14 cellular contexts compared by ENCODE assay signal in genomic region chr19:6761053-6761676, GRCh38. TPM values are rescaled to one million over a fixed set of nuclear protein-coding genes. Genes with fewer than 3 reads are reported as not detected.
DNase-seq lines count a peak whose midpoint lies in the region; ATAC-seq, FAIRE-seq and TF ChIP-seq lines count a peak whose summit lies in the region.
"Had no signal": no experiment of that assay in that cellular context is flagged by ENCODE, and none has a peak within 500 bp of the region (broad histone marks: within the 10 kb centered on the region; RNA-seq: fewer than 3 reads in every experiment).

No MANE protein-coding gene starts in this region.

- peak; percentile 72 for ATAC-seq in SK-N-SH treated with all-trans-retinoic acid at 6 μM for 48 hours
- ATAC-seq in HepG2: no peak; the same call in 2 of the 3 replicates

- H3K36me3 ChIP-seq in HEK293 (ENCODE audit: control insufficient read depth in 2 of 2, insufficient read depth in 1 of 2, low read length in 2 of 2) (no peaks in the 10 kb centered on the region; a peak in 1 of 3 replicates), HepG2 (replicated peaks in 1 of 2; ENCODE audit: control insufficient read depth in 1 of 2, insufficient read depth in 2 of 2, low read length in 2 of 2) (no peaks in the 10 kb centered on the region), tibial nerve (no peaks in the 10 kb centered on the region)

- H3K27ac ChIP-seq in HEK293 (ENCODE audit: extremely low read depth, low read depth, low read length): no peak overlapping the region
- H3K27ac ChIP-seq in HepG2 (ENCODE audit: extremely low read length, insufficient read depth, low read length): no peak overlapping the region
- H3K27ac ChIP-seq in tibial nerve: no peak overlapping the region

- H3K9me3 ChIP-seq in HEK293 (ENCODE audit: control insufficient read depth, insufficient read depth, low read depth, low read length) (no peaks in the 10 kb centered on the region), HepG2 (ENCODE audit: low read length) (no peaks in the 10 kb centered on the region), tibial nerve (peaks cover 0 to 6% (median 0%) of the 10 kb centered on the region in 4 donors)

- DNase-seq in DMS53 (lab: John Stamatoyannopoulos, UW): peak; percentile 11
- DNase-seq in DMS53 treated with DMSO at 0.1 percent for 48 hours (lab: John Stamatoyannopoulos, UW; ENCODE audit: unreplicated experiment): no peak
- DNase-seq in HepG2 (ENCODE audit: low spot score): peak; percentile 28
- DNase-seq in tibial nerve (ENCODE audit: low spot score in 2 of 2): no peak
- no peak for DNase-seq in dedifferentiated amniotic fluid mesenchymal stem cell (ENCODE audit: extremely low spot score)
- DNase-seq in NK-92 (lab: John Stamatoyannopoulos, UW; ENCODE audit: unreplicated experiment): no peak
- DNase-seq: 8988T; activated T-cell treated with anti-CD3 and anti-CD28 coated beads, Interleukin-2, amount 50 U/mL, for 4 hours; cerebellar nuclear complex; DMS79 treated with DMSO at 0.1 percent for 48 hours had no signal

- POLR2A ChIA-PET in HEK293 (lab: Yijun Ruan, JAX) (interaction anchor here (1.0 to 1.1 kb wide), 2 partner anchors 23 to 336 kb away, joined by 3 to 4 read pairs; partner anchors contain the start of genes GPR108 and KHSRP), HepG2 (lab: Yijun Ruan, JAX) (interaction anchor here (1.8 to 1.9 kb wide), 2 partner anchors 9 to 40 kb away, joined by 4 to 8 read pairs; partner anchors contain the start of gene C3)

- TF ChIP-seq EP300 in HepG2 (IDR thresholded peaks at IDR 0.05; ENCODE audit: low read depth in 2 of 2, low read length in 2 of 2) (no peak), HepG2 (CRISPR knock-in tag; IDR thresholded peaks at IDR 0.05; ENCODE audit: borderline replicate concordance) (no peak), tibial nerve (IDR thresholded peaks at IDR 0.05) (no peak)

- 80% methylated on average over 4 of the region's 4 CpGs for WGBS in HepG2 (ENCODE audit: low lambda C conversion rate)
- 67 to 86% methylated on average over 4 of the region's 4 CpGs for WGBS in tibial nerve, 2 donors

- CTCF ChIA-PET in HEK293 (lab: Yijun Ruan, JAX) (interaction anchor here (1.0 kb wide), 1 partner anchor 8 kb away, joined by 4 read pairs; no protein-coding TSS in a partner anchor), HepG2 (lab: Yijun Ruan, JAX; ENCODE audit: low intra/inter-chr PET ratio, low total read pairs) (no interaction called here)

- H3K4me3 ChIP-seq in HEK293 (ENCODE audit: low read depth, low read length) (no peak overlapping the region), HepG2 (replicated peaks in 1 of 3; ENCODE audit: insufficient read depth in 1 of 3, low read depth in 2 of 3, low read length in 3 of 3) (no peak overlapping the region), tibial nerve (no peak overlapping the region)

- no peaks in the 10 kb centered on the region for H3K4me1 ChIP-seq in HEK293 (ENCODE audit: control insufficient read depth, insufficient read depth, low read length)
- peaks cover 28% of the 10 kb centered on the region for H3K4me1 ChIP-seq in HepG2 (ENCODE audit: insufficient read depth, low read length)
- H3K4me1 ChIP-seq in tibial nerve: peaks cover 0 to 5% (median 0%) of the 10 kb centered on the region in 4 donors

- H3K27me3 ChIP-seq in HepG2 (ENCODE audit: control insufficient read depth in 1 of 2, insufficient read depth in 2 of 2, low read length in 2 of 2) (no peaks in the 10 kb centered on the region), tibial nerve (peaks cover 0 to 14% of the 10 kb centered on the region in 2 donors)

- no peak overlapping the region for H3K9ac ChIP-seq in HepG2 (ENCODE audit: insufficient read depth, low read depth, low read length)

- no peak for TF ChIP-seq CTCF in HEK293 (tag by site-specific recombination; IDR thresholded peaks at IDR 0.05)
- no peak for TF ChIP-seq CTCF in HepG2 (CRISPR knock-in tag; IDR thresholded peaks at IDR 0.05)
- TF ChIP-seq CTCF in tibial nerve (IDR thresholded peaks at IDR 0.05): no peak

- no peaks in the 10 kb centered on the region for H3K79me2 ChIP-seq in HepG2 (ENCODE audit: insufficient read depth, low read length)

- H4K20me1 ChIP-seq in HepG2 (ENCODE audit: insufficient read depth, low read length): no peaks in the 10 kb centered on the region

- no peak overlapping the region for H3K4me2 ChIP-seq in HepG2 (ENCODE audit: low read depth, low read length)

- FAIRE-seq in HepG2 (lab: Jason Lieb, UNC): no peak
- FAIRE-seq: islet of Langerhans had no signal

- no peak for TF ChIP-seq POLR2A in HepG2 (IDR thresholded peaks at IDR 0.05; ENCODE audit: insufficient read depth in 1 of 2, low read depth in 2 of 2, low read length in 2 of 2)
- TF ChIP-seq POLR2A in tibial nerve (IDR thresholded peaks at IDR 0.05): no peak

- in situ Hi-C loops in HepG2 (cut with HindIII; ENCODE audit: extremely low pct_ligation_motif_present, low pct_unique_long_range_greater_than_20kb): no loop called here

- H2AFZ ChIP-seq in HepG2 (ENCODE audit: low read length): no peak overlapping the region

- intact Hi-C loops in HepG2 (cut with micrococcal nuclease; ENCODE audit: unreplicated experiment): no loop called here

- BruUV-seq in HepG2 (replicated peaks; lab: Mats Ljungman, UMichigan): no TSS peak

- TF ChIP-seq RAD21 in HepG2 (CRISPR knock-in tag; IDR thresholded peaks at IDR 0.05): no peak

RNA-seq across cellular contexts. Expression of gene SH2D3A, which starts 6.1 kb away (rescaled TPM):
- 0.60 and 1.0 TPM in 2 replicates for total RNA-seq in HepG2 (2016; rRNA removed; fragmentation: Illumina TruSeq; extraction: Trizol)
- 0.61 and 1.1 TPM in 2 replicates for total RNA-seq in HepG2 (2016; cell fraction: cytosol; rRNA removed; fragmentation: Illumina TruSeq; extraction: Trizol; ENCODE audit: low read depth)
- total RNA-seq in HepG2 (2016; cell fraction: insoluble cytoplasmic fraction; rRNA removed; fragmentation: Illumina TruSeq; extraction: Trizol): 0.82 and 1.2 TPM in 2 replicates
- 1.00 and 1.4 TPM in 2 replicates for total RNA-seq in HepG2 (2016; cell fraction: membrane; rRNA removed; fragmentation: Illumina TruSeq; extraction: Trizol)
- total RNA-seq in HepG2 (2016; cell fraction: nucleus; rRNA removed; fragmentation: Illumina TruSeq; extraction: Trizol): 0.81 and 1.2 TPM in 2 replicates
- polyA plus RNA-seq in HepG2 (2011; rRNA removed): 1.8 and 2.2 TPM in 2 replicates
- 0.97 and 1.7 TPM in 2 replicates for polyA plus RNA-seq in HepG2 (2011; cell fraction: cytosol; rRNA removed)
- polyA plus RNA-seq in HepG2 (2011; cell fraction: nucleus; rRNA removed): 2.5 and 3.9 TPM in 2 replicates
- 1.7 and 1.9 TPM in 2 replicates for polyA plus RNA-seq in HepG2 (2012)
- polyA plus RNA-seq in HepG2 (2016; cell fraction: cytosol; fragmentation: Illumina TruSeq; extraction: Trizol; ENCODE audit: low read depth): 0.81 and 0.84 TPM in 2 replicates
- 1.0 and 1.5 TPM in 2 replicates for polyA plus RNA-seq in HepG2 (2016; cell fraction: insoluble cytoplasmic fraction; fragmentation: Illumina TruSeq; extraction: Trizol; ENCODE audit: low read depth)
- polyA plus RNA-seq in HepG2 (2016; cell fraction: membrane; fragmentation: Illumina TruSeq; extraction: Trizol; ENCODE audit: low read depth): 0.56 and 0.95 TPM in 2 replicates
- 1.2 and 2.2 TPM in 2 replicates for polyA plus RNA-seq in HepG2 (2016; cell fraction: nucleus; fragmentation: Illumina TruSeq; extraction: Trizol; ENCODE audit: insufficient read depth, low read depth)
- polyA minus RNA-seq in HepG2 (2011; rRNA and poly(A)+ RNA removed; ENCODE audit: low replicate concordance): 2.2 and 18.7 TPM in 2 replicates
- 0.70 and 0.89 TPM in 2 replicates for polyA minus RNA-seq in HepG2 (2011; cell fraction: cytosol; rRNA and poly(A)+ RNA removed)
- 2.1 and 2.3 TPM in 2 replicates for polyA minus RNA-seq in HepG2 (2011; cell fraction: nucleus; rRNA and poly(A)+ RNA removed)
- 1 to 10 TPM in 1 of 4 donors, under 1 TPM in 2, not detected in 1; 0.39 to 4.2 (median 0.44) TPM for total RNA-seq in tibial nerve
- total RNA-seq: skeletal muscle tissue had no signal

RNA-seq across cellular contexts. Expression of gene VAV1, which starts 11.3 kb away (rescaled TPM):
- total RNA-seq in HepG2 (2016; rRNA removed; fragmentation: Illumina TruSeq; extraction: Trizol): not detected in 2 replicates
- total RNA-seq in HepG2 (2016; cell fraction: cytosol; rRNA removed; fragmentation: Illumina TruSeq; extraction: Trizol; ENCODE audit: low read depth): not detected in 2 replicates
- total RNA-seq in HepG2 (2016; cell fraction: insoluble cytoplasmic fraction; rRNA removed; fragmentation: Illumina TruSeq; extraction: Trizol): not detected in 2 replicates
- total RNA-seq in HepG2 (2016; cell fraction: membrane; rRNA removed; fragmentation: Illumina TruSeq; extraction: Trizol): not detected in 2 replicates
- total RNA-seq in HepG2 (2016; cell fraction: nucleus; rRNA removed; fragmentation: Illumina TruSeq; extraction: Trizol): not detected in 2 replicates
- not detected in 2 replicates for polyA plus RNA-seq in HepG2 (2011; rRNA removed)
- polyA plus RNA-seq in HepG2 (2011; cell fraction: cytosol; rRNA removed): not detected in 2 replicates
- polyA plus RNA-seq in HepG2 (2011; cell fraction: nucleus; rRNA removed): 0.05 TPM in 1 of 2 replicates, not detected in the other
- not detected in 2 replicates for polyA plus RNA-seq in HepG2 (2012)
- not detected in 2 replicates for polyA plus RNA-seq in HepG2 (2016; cell fraction: cytosol; fragmentation: Illumina TruSeq; extraction: Trizol; ENCODE audit: low read depth)
- not detected in 2 replicates for polyA plus RNA-seq in HepG2 (2016; cell fraction: insoluble cytoplasmic fraction; fragmentation: Illumina TruSeq; extraction: Trizol; ENCODE audit: low read depth)
- not detected in 2 replicates for polyA plus RNA-seq in HepG2 (2016; cell fraction: membrane; fragmentation: Illumina TruSeq; extraction: Trizol; ENCODE audit: low read depth)
- polyA plus RNA-seq in HepG2 (2016; cell fraction: nucleus; fragmentation: Illumina TruSeq; extraction: Trizol; ENCODE audit: insufficient read depth, low read depth): not detected in 2 replicates
- polyA minus RNA-seq in HepG2 (2011; rRNA and poly(A)+ RNA removed; ENCODE audit: low replicate concordance): not detected in 2 replicates
- polyA minus RNA-seq in HepG2 (2011; cell fraction: cytosol; rRNA and poly(A)+ RNA removed): not detected in 2 replicates
- polyA minus RNA-seq in HepG2 (2011; cell fraction: nucleus; rRNA and poly(A)+ RNA removed): not detected in 2 replicates
- 10 to 100 TPM in 1 of 4 donors, 1 to 10 TPM in 3; 4.0 to 16.2 (median 5.8) TPM for total RNA-seq in tibial nerve

RNA-seq across cellular contexts. Expression of gene TRIP10, which starts 21.7 kb away (rescaled TPM):
- total RNA-seq in HepG2 (2016; rRNA removed; fragmentation: Illumina TruSeq; extraction: Trizol) (24.1 and 32.5 TPM in 2 replicates), tibial nerve (100 to 1,000 TPM in 3 of 4 donors, 10 to 100 TPM in 1; 96.1 to 148 (median 110) TPM)
- total RNA-seq in HepG2 (2016; cell fraction: cytosol; rRNA removed; fragmentation: Illumina TruSeq; extraction: Trizol; ENCODE audit: low read depth): 14.5 and 17.4 TPM in 2 replicates
- total RNA-seq in HepG2 (2016; cell fraction: insoluble cytoplasmic fraction; rRNA removed; fragmentation: Illumina TruSeq; extraction: Trizol): 21.0 and 35.2 TPM in 2 replicates
- total RNA-seq in HepG2 (2016; cell fraction: membrane; rRNA removed; fragmentation: Illumina TruSeq; extraction: Trizol): 24.2 and 24.9 TPM in 2 replicates
- 15.8 and 19.9 TPM in 2 replicates for total RNA-seq in HepG2 (2016; cell fraction: nucleus; rRNA removed; fragmentation: Illumina TruSeq; extraction: Trizol)
- 33.2 and 39.4 TPM in 2 replicates for polyA plus RNA-seq in HepG2 (2011; rRNA removed)
- 27.2 and 31.9 TPM in 2 replicates for polyA plus RNA-seq in HepG2 (2011; cell fraction: cytosol; rRNA removed)
- 93.2 and 99.5 TPM in 2 replicates for polyA plus RNA-seq in HepG2 (2011; cell fraction: nucleus; rRNA removed)
- 45.5 and 60.4 TPM in 2 replicates for polyA plus RNA-seq in HepG2 (2012)
- polyA plus RNA-seq in HepG2 (2016; cell fraction: cytosol; fragmentation: Illumina TruSeq; extraction: Trizol; ENCODE audit: low read depth): 20.7 and 22.0 TPM in 2 replicates
- polyA plus RNA-seq in HepG2 (2016; cell fraction: insoluble cytoplasmic fraction; fragmentation: Illumina TruSeq; extraction: Trizol; ENCODE audit: low read depth): 32.6 and 39.0 TPM in 2 replicates
- 29.2 and 30.7 TPM in 2 replicates for polyA plus RNA-seq in HepG2 (2016; cell fraction: membrane; fragmentation: Illumina TruSeq; extraction: Trizol; ENCODE audit: low read depth)
- polyA plus RNA-seq in HepG2 (2016; cell fraction: nucleus; fragmentation: Illumina TruSeq; extraction: Trizol; ENCODE audit: insufficient read depth, low read depth): 79.8 and 91.2 TPM in 2 replicates
- 17.1 and 24.3 TPM in 2 replicates for polyA minus RNA-seq in HepG2 (2011; rRNA and poly(A)+ RNA removed; ENCODE audit: low replicate concordance)
- polyA minus RNA-seq in HepG2 (2011; cell fraction: cytosol; rRNA and poly(A)+ RNA removed): 14.9 and 15.0 TPM in 2 replicates
- polyA minus RNA-seq in HepG2 (2011; cell fraction: nucleus; rRNA and poly(A)+ RNA removed): 19.4 and 20.3 TPM in 2 replicates

RNA-seq across cellular contexts. Expression of gene GPR108, which starts 23.8 kb away (rescaled TPM):
- total RNA-seq in HepG2 (2016; rRNA removed; fragmentation: Illumina TruSeq; extraction: Trizol): 24.1 and 36.4 TPM in 2 replicates
- 38.0 and 46.7 TPM in 2 replicates for total RNA-seq in HepG2 (2016; cell fraction: cytosol; rRNA removed; fragmentation: Illumina TruSeq; extraction: Trizol; ENCODE audit: low read depth)
- 17.4 and 36.4 TPM in 2 replicates for total RNA-seq in HepG2 (2016; cell fraction: insoluble cytoplasmic fraction; rRNA removed; fragmentation: Illumina TruSeq; extraction: Trizol)
- 50.7 and 59.0 TPM in 2 replicates for total RNA-seq in HepG2 (2016; cell fraction: membrane; rRNA removed; fragmentation: Illumina TruSeq; extraction: Trizol)
- 28.9 and 37.5 TPM in 2 replicates for total RNA-seq in HepG2 (2016; cell fraction: nucleus; rRNA removed; fragmentation: Illumina TruSeq; extraction: Trizol)
- polyA plus RNA-seq in HepG2 (2011; rRNA removed): 63.0 and 69.7 TPM in 2 replicates
- polyA plus RNA-seq in HepG2 (2011; cell fraction: cytosol; rRNA removed): 52.1 and 59.5 TPM in 2 replicates
- polyA plus RNA-seq in HepG2 (2011; cell fraction: nucleus; rRNA removed): 207 and 243 TPM in 2 replicates
- polyA plus RNA-seq in HepG2 (2012): 28.8 and 45.1 TPM in 2 replicates
- 45.8 and 48.0 TPM in 2 replicates for polyA plus RNA-seq in HepG2 (2016; cell fraction: cytosol; fragmentation: Illumina TruSeq; extraction: Trizol; ENCODE audit: low read depth)
- 22.1 and 29.5 TPM in 2 replicates for polyA plus RNA-seq in HepG2 (2016; cell fraction: insoluble cytoplasmic fraction; fragmentation: Illumina TruSeq; extraction: Trizol; ENCODE audit: low read depth)
- polyA plus RNA-seq in HepG2 (2016; cell fraction: membrane; fragmentation: Illumina TruSeq; extraction: Trizol; ENCODE audit: low read depth): 52.9 and 59.3 TPM in 2 replicates
- 87.3 and 93.9 TPM in 2 replicates for polyA plus RNA-seq in HepG2 (2016; cell fraction: nucleus; fragmentation: Illumina TruSeq; extraction: Trizol; ENCODE audit: insufficient read depth, low read depth)
- 154 and 189 TPM in 2 replicates for polyA minus RNA-seq in HepG2 (2011; rRNA and poly(A)+ RNA removed; ENCODE audit: low replicate concordance)
- polyA minus RNA-seq in HepG2 (2011; cell fraction: cytosol; rRNA and poly(A)+ RNA removed): 18.7 and 18.9 TPM in 2 replicates
- 28.3 and 32.7 TPM in 2 replicates for polyA minus RNA-seq in HepG2 (2011; cell fraction: nucleus; rRNA and poly(A)+ RNA removed)
- 10 to 100 TPM; 53.4 to 79.2 (median 65.9) TPM for total RNA-seq in tibial nerve

RNA-seq across cellular contexts. Expression of gene C3, which starts 40.7 kb away (rescaled TPM):
- 700 and 1,455 TPM in 2 replicates for total RNA-seq in HepG2 (2016; rRNA removed; fragmentation: Illumina TruSeq; extraction: Trizol)
- total RNA-seq in HepG2 (2016; cell fraction: cytosol; rRNA removed; fragmentation: Illumina TruSeq; extraction: Trizol; ENCODE audit: low read depth): 160 and 192 TPM in 2 replicates
- 643 and 1,412 TPM in 2 replicates for total RNA-seq in HepG2 (2016; cell fraction: insoluble cytoplasmic fraction; rRNA removed; fragmentation: Illumina TruSeq; extraction: Trizol)
- 268 and 291 TPM in 2 replicates for total RNA-seq in HepG2 (2016; cell fraction: membrane; rRNA removed; fragmentation: Illumina TruSeq; extraction: Trizol)
- total RNA-seq in HepG2 (2016; cell fraction: nucleus; rRNA removed; fragmentation: Illumina TruSeq; extraction: Trizol): 1,410 and 1,846 TPM in 2 replicates
- polyA plus RNA-seq in HepG2 (2011; rRNA removed): 6,272 and 9,798 TPM in 2 replicates
- polyA plus RNA-seq in HepG2 (2011; cell fraction: cytosol; rRNA removed): 4,601 and 7,618 TPM in 2 replicates
- 6,023 and 6,891 TPM in 2 replicates for polyA plus RNA-seq in HepG2 (2011; cell fraction: nucleus; rRNA removed)
- 3,859 and 6,494 TPM in 2 replicates for polyA plus RNA-seq in HepG2 (2012)
- polyA plus RNA-seq in HepG2 (2016; cell fraction: cytosol; fragmentation: Illumina TruSeq; extraction: Trizol; ENCODE audit: low read depth): 195 and 210 TPM in 2 replicates
- 903 and 1,023 TPM in 2 replicates for polyA plus RNA-seq in HepG2 (2016; cell fraction: insoluble cytoplasmic fraction; fragmentation: Illumina TruSeq; extraction: Trizol; ENCODE audit: low read depth)
- polyA plus RNA-seq in HepG2 (2016; cell fraction: membrane; fragmentation: Illumina TruSeq; extraction: Trizol; ENCODE audit: low read depth): 286 and 340 TPM in 2 replicates
- 3,631 and 3,793 TPM in 2 replicates for polyA plus RNA-seq in HepG2 (2016; cell fraction: nucleus; fragmentation: Illumina TruSeq; extraction: Trizol; ENCODE audit: insufficient read depth, low read depth)
- polyA minus RNA-seq in HepG2 (2011; rRNA and poly(A)+ RNA removed; ENCODE audit: low replicate concordance): 785 and 9,683 TPM in 2 replicates
- polyA minus RNA-seq in HepG2 (2011; cell fraction: cytosol; rRNA and poly(A)+ RNA removed): 2,000 and 4,520 TPM in 2 replicates
- 1,680 and 2,385 TPM in 2 replicates for polyA minus RNA-seq in HepG2 (2011; cell fraction: nucleus; rRNA and poly(A)+ RNA removed)
- total RNA-seq in tibial nerve: 1,000 to 10,000 TPM in 1 of 4 donors, 100 to 1,000 TPM in 3; 256 to 1,128 (median 733) TPM

Comparison
In these comparisons a context has a peak if more than half of its experiments do, and no peak if none do; other contexts are left out.
1. DNase-seq: peak in DMS53 (single experiment) and HepG2 (single experiment); none in DMS53 treated with DMSO at 0.1 percent for 48 hours (single experiment), tibial nerve (0 of 2), dedifferentiated amniotic fluid mesenchymal stem cell (single experiment) and NK-92 (single experiment).